9 cellular contexts compared by ENCODE assay signal in genomic region chr3:129855454-129856419, GRCh38. TPM values are rescaled to one million over a fixed set of nuclear protein-coding genes. Genes with fewer than 3 reads are reported as not detected.
DNase-seq lines count a peak whose midpoint lies in the region; ATAC-seq and TF ChIP-seq lines count a peak whose summit lies in the region.
"Had no signal": no experiment of that assay in that cellular context is flagged by ENCODE, and none has a peak within 500 bp of the region (broad histone marks: within the 10 kb centered on the region; RNA-seq: fewer than 3 reads in every experiment).

No MANE protein-coding gene starts in this region.

- dilution Hi-C loops in mammary epithelial cell (cut with HindIII; ENCODE audit: low sequenced_read_pairs), result no loop called here

- CTCF ChIA-PET in mammary epithelial cell (lab: Charles Lee; ENCODE audit: low non-redundant PET), result no interaction called here

- H3K27ac ChIP-seq in ACC112 (ENCODE audit: low read depth, low read length) (peak overlapping the region; percentile 94), mammary epithelial cell (ENCODE audit: insufficient read depth, low read depth, low read length) (no peak overlapping the region), lung (ENCODE audit: low read depth in 1 of 2, low read length in 1 of 2) (peak overlapping the region in 1 of 2 donors; percentile 85)

- H3K4me1 ChIP-seq in ACC112 (ENCODE audit: control insufficient read depth, insufficient read depth, low read length, unreplicated experiment) (peaks cover 26% of the 10 kb centered on the region), mammary epithelial cell (ENCODE audit: insufficient read depth, low read length) (peaks cover 5% of the 10 kb centered on the region), lung (ENCODE audit: control insufficient read depth in 2 of 2, insufficient read depth in 2 of 2, low read length in 2 of 2) (peaks cover 2 to 4% of the 10 kb centered on the region in 2 donors)

- H3K9ac ChIP-seq in mammary epithelial cell (ENCODE audit: insufficient read depth, low read length), result no peak overlapping the region

- peaks cover 16% of the 10 kb centered on the region for H3K79me2 ChIP-seq in ACC112 (ENCODE audit: control insufficient read depth, insufficient read depth, low read length, unreplicated experiment)
- peaks cover 45% of the 10 kb centered on the region for H3K79me2 ChIP-seq in mammary epithelial cell (ENCODE audit: insufficient read depth, low read length)

- no peak overlapping the region for H3K4me2 ChIP-seq in mammary epithelial cell (ENCODE audit: insufficient read depth, low read depth, low read length)

- WGBS in mammary epithelial cell (ENCODE audit: low coverage, missing lambda C conversion rate), result 94% methylated on average over 6 of the region's 6 CpGs
- WGBS in lung, 2 donors, result 54 to 60% methylated on average over 6 of the region's 6 CpGs

- TF ChIP-seq CTCF in mammary epithelial cell (conservative IDR thresholded peaks at IDR 0.05 in 1 of 2, IDR thresholded peaks at IDR 0.05 in 1 of 2; ENCODE audit: extremely low read depth in 1 of 2, insufficient read depth in 1 of 2, low read depth in 1 of 2, low read length in 2 of 2), result no peak
- TF ChIP-seq CTCF in lung (IDR thresholded peaks at IDR 0.05; ENCODE audit: control extremely low read depth, extremely low read depth), result no peak

- intact Hi-C loops in mammary epithelial cell (cut with micrococcal nuclease), result no loop called here

- H3K9me3 ChIP-seq in mammary epithelial cell (replicated peaks; ENCODE audit: insufficient read depth, low read length), result no peaks in the 10 kb centered on the region
- H3K9me3 ChIP-seq in lung (ENCODE audit: control insufficient read depth in 2 of 2, insufficient read depth in 1 of 2, low read length in 1 of 2), result no peaks in the 10 kb centered on the region

- BruUV-seq in mammary epithelial cell (replicated peaks; lab: Mats Ljungman, UMichigan), result no TSS peak

- H3K4me3 ChIP-seq in ACC112 (ENCODE audit: low read depth, low read length), result peak overlapping the region; percentile 60
- no peak overlapping the region for H3K4me3 ChIP-seq in mammary epithelial cell (replicated peaks in 1 of 3; ENCODE audit: insufficient read depth in 1 of 3, low read depth in 2 of 3, low read length in 3 of 3)
- H3K4me3 ChIP-seq in lung, result no peak overlapping the region

- H3K36me3 ChIP-seq in ACC112 (ENCODE audit: insufficient read depth, low read length), result 0 out of 2 replicates have a peak, but pooled peaks cover 4% of the 10 kb centered on the region
- peaks cover 2% of the 10 kb centered on the region for H3K36me3 ChIP-seq in mammary epithelial cell (ENCODE audit: insufficient read depth, low read length)
- H3K36me3 ChIP-seq in lung (ENCODE audit: control insufficient read depth in 2 of 2, insufficient read depth in 2 of 2, low read length in 2 of 2), result peaks cover 1 to 4% of the 10 kb centered on the region in 2 donors

- ATAC-seq in lung (ENCODE audit: insufficient read depth, low FRiP score), result peak; percentile 53
- no peak for ATAC-seq in HG03045 (IDR thresholded peaks at IDR 0.05; ENCODE audit: unreplicated experiment)
- ATAC-seq in HG02588 (IDR thresholded peaks at IDR 0.05; ENCODE audit: unreplicated experiment), result no peak
- ATAC-seq in HG03354 (IDR thresholded peaks at IDR 0.05; ENCODE audit: poor library complexity, severe bottlenecking, unreplicated experiment), result no peak
- ATAC-seq in GM18870 (IDR thresholded peaks at IDR 0.05; ENCODE audit: unreplicated experiment), result no peak

- H3K27me3 ChIP-seq in ACC112 (ENCODE audit: insufficient read depth, low read length), result no peaks in the 10 kb centered on the region
- H3K27me3 ChIP-seq in mammary epithelial cell (ENCODE audit: insufficient read depth, low read length), result no peaks in the 10 kb centered on the region
- no peaks in the 10 kb centered on the region for H3K27me3 ChIP-seq in lung (ENCODE audit: control insufficient read depth, insufficient read depth)

- no peaks in the 10 kb centered on the region for H4K20me1 ChIP-seq in mammary epithelial cell (ENCODE audit: insufficient read depth, low read length)

- H2AFZ ChIP-seq in ACC112 (ENCODE audit: low read length, unreplicated experiment), result peak overlapping the region; percentile 24
- no peak overlapping the region for H2AFZ ChIP-seq in mammary epithelial cell (ENCODE audit: low read depth, low read length)

- in situ Hi-C loops in mammary epithelial cell (cut with MboI; ENCODE audit: low sequenced_read_pairs in 2 of 2), result no loop called here

- DNase-seq in Kasumi-1 (lab: John Stamatoyannopoulos, UW) (peak; percentile 60 to 70), mammary epithelial cell (peak; percentile 31), lung (ENCODE audit: low spot score) (no peak)
- DNase-seq: DMS79 had no signal

RNA-seq across cellular contexts. Expression of gene TMCC1, which starts 37.8 kb away (rescaled TPM):
- 10 to 100 TPM; 28.2 to 34.3 TPM for total RNA-seq in mammary epithelial cell
- polyA plus RNA-seq in mammary epithelial cell, result 14.8 TPM
- 32.5 TPM for polyA minus RNA-seq in mammary epithelial cell
- 10 to 100 TPM; 33.8 to 39.4 TPM for total RNA-seq in lung
- 10 to 100 TPM in 1 of 2 donors, 1 to 10 TPM in 1; 8.7 to 11.8 TPM for polyA plus RNA-seq in lung
